Comparison of ENCODE assay signal across 22 cellular contexts in the genomic region with DNA sequence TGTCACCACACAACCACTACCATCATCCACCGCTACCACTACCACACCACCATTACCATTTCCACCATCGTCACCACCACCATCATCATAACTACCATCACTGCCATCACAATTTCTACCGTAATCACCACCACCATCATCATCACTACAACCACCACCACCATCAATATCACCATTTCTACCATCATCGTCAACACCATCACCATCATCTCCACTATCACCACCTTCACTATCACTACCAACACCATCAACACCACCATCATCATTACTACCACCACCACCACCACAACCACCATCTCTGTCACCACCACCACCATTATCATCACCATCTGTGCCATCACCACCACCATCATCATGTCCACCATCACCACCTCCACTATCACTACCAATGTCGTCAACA.
"Had no signal": no experiment of that assay in that cellular context is flagged by ENCODE, and none has a peak within 500 bp of the region (broad histone marks: within the 10 kb centered on the region; RNA-seq: fewer than 3 reads in every experiment).

No MANE protein-coding gene starts in this region.

- FAIRE-seq: endothelial cell of umbilical vein, islet of Langerhans, keratinocyte had no signal

- H3K4me3 ChIP-seq: colonic mucosa, esophagus squamous epithelium, gastrocnemius medialis, heart right ventricle, left lung, lower lobe of right lung, mucosa of descending colon had no signal

- H3K36me3 ChIP-seq: colonic mucosa, esophagus squamous epithelium, gastrocnemius medialis, heart right ventricle, left lung, lower lobe of right lung had no signal

- H3K27ac ChIP-seq: colonic mucosa, esophagus squamous epithelium, gastrocnemius medialis, heart right ventricle, left lung, lower lobe of right lung had no signal

- H3K4me3 Mint-ChIP-seq: dendritic cell treated with granulocyte-macrophage colony-stimulating factor and Interleukin-4, amounts not matched to agents 40 ng/mL and 50 ng/mL, for 4 days; mesothelial cell of epicardium had no signal

- H3K27me3 Mint-ChIP-seq: dendritic cell treated with granulocyte-macrophage colony-stimulating factor and Interleukin-4, amounts not matched to agents 40 ng/mL and 50 ng/mL, for 4 days had no signal

- H3K9me3 Mint-ChIP-seq: dendritic cell treated with granulocyte-macrophage colony-stimulating factor and Interleukin-4, amounts not matched to agents 40 ng/mL and 50 ng/mL, for 4 days; mesothelial cell of epicardium had no signal

- H3K4me1 ChIP-seq: colonic mucosa, esophagus squamous epithelium, gastrocnemius medialis, heart right ventricle, left lung, lower lobe of right lung had no signal

- H3K27ac Mint-ChIP-seq: dendritic cell treated with granulocyte-macrophage colony-stimulating factor and Interleukin-4, amounts not matched to agents 40 ng/mL and 50 ng/mL, for 4 days; mesothelial cell of epicardium had no signal

- H3K4me1 Mint-ChIP-seq: mesothelial cell of epicardium had no signal

- H3K9me3 ChIP-seq: colonic mucosa, esophagus squamous epithelium, gastrocnemius medialis, heart right ventricle, left lung, lower lobe of right lung, mucosa of descending colon had no signal

- ATAC-seq: gastrocnemius medialis, heart right ventricle, left cardiac atrium, left lung, left ventricle myocardium superior, lower lobe of right lung, mucosa of descending colon had no signal

- H3K27me3 ChIP-seq: colonic mucosa, gastrocnemius medialis, heart right ventricle, left lung had no signal

- H3K36me3 Mint-ChIP-seq: mesothelial cell of epicardium had no signal

- DNase-seq: colonic mucosa; cortex of kidney; effector memory CD4-positive, alpha-beta T cell; esophagus squamous epithelium; foreskin fibroblast; foreskin melanocyte; gastrocnemius medialis; glutamatergic neuron; head of caudate nucleus; heart right ventricle; hippocampal formation; left cardiac atrium; left lung; left ventricle myocardium superior; lower lobe of right lung; mesenchymal stem cell; mucosa of descending colon had no signal
